Comparison of ENCODE assay signal across 11 cellular contexts in the genomic region with DNA sequence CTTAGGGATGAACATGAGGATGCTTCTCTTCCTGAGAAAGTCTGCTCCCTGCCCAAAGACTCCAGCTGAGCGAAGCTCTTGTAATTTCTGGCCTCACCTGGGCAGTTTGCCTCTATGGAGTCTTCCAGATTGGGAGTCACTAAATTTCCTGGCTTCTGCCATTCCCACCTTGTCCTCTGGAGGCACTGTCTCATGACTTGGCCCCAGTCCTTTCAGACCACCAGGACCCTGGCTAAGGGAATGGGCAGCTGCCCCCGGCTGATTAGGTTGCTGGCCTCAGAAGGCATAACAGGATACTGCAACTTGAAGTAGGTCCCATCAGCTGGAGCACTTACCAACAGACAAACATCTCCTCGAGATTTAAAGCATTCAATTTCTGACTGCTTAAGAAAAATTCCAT.
DNase-seq lines count a peak whose midpoint lies in the region; ATAC-seq and TF ChIP-seq lines count a peak whose summit lies in the region.
"Had no signal": no experiment of that assay in that cellular context is flagged by ENCODE, and none has a peak within 500 bp of the region (broad histone marks: within the 10 kb centered on the region; RNA-seq: fewer than 3 reads in every experiment).

No MANE protein-coding gene starts in this region.

- H3K27me3 ChIP-seq in DND-41 (ENCODE audit: insufficient read depth, low read length, poor library complexity), result no peaks in the 10 kb centered on the region
- no peaks in the 10 kb centered on the region for H3K27me3 ChIP-seq in lower lobe of right lung (ENCODE audit: low read depth)

- H4K20me1 ChIP-seq in DND-41 (ENCODE audit: insufficient read depth, low read length), result no peaks in the 10 kb centered on the region

- no peak overlapping the region for H2AFZ ChIP-seq in DND-41 (ENCODE audit: low read depth, low read length)

- H3K27ac Mint-ChIP-seq in T-cell, result no peak overlapping the region
- no peak overlapping the region for H3K27ac Mint-ChIP-seq in activated CD8-positive, alpha-beta memory T cell treated with anti-CD3 and anti-CD28 coated beads, Interleukin-2, amount 10 ng/mL, durations not matched to agents 7 days and 5 days
- H3K27ac Mint-ChIP-seq: dendritic cell treated with granulocyte-macrophage colony-stimulating factor and Interleukin-4, amounts not matched to agents 40 ng/mL and 50 ng/mL, for 4 days had no signal

- no peaks in the 10 kb centered on the region for H3K36me3 Mint-ChIP-seq in T-cell
- peaks cover 2% of the 10 kb centered on the region for H3K36me3 Mint-ChIP-seq in activated CD8-positive, alpha-beta memory T cell treated with anti-CD3 and anti-CD28 coated beads, Interleukin-2, amount 10 ng/mL, durations not matched to agents 7 days and 5 days

- H3K4me1 ChIP-seq in DND-41 (ENCODE audit: insufficient read depth, low read length) (no peaks in the 10 kb centered on the region), lower lobe of right lung (no peaks in the 10 kb centered on the region)
- H3K4me1 ChIP-seq: SJSA1 had no signal

- POLR2A ChIA-PET in T-cell (lab: Charles Lee), result no interaction called here

- TF ChIP-seq CTCF in DND-41 (IDR thresholded peaks at IDR 0.05; ENCODE audit: borderline replicate concordance, extremely low read depth, low read length, poor library complexity, severe bottlenecking) (peak; percentile 56), astrocyte of the spinal cord (IDR thresholded peaks at IDR 0.05; ENCODE audit: low read depth, low read length) (peak; percentile 49), lower lobe of right lung (IDR thresholded peaks at IDR 0.05) (peak; percentile 23)

- no peak overlapping the region for H3K4me3 ChIP-seq in DND-41 (ENCODE audit: low read depth in 1 of 2, low read length in 2 of 2)
- no peak overlapping the region for H3K4me3 ChIP-seq in astrocyte of the spinal cord (ENCODE audit: low read depth, low read length)
- no peak overlapping the region for H3K4me3 ChIP-seq in lower lobe of right lung
- H3K4me3 ChIP-seq: SJSA1 had no signal

- H3K79me2 ChIP-seq in DND-41 (ENCODE audit: insufficient read depth, low read length), result no peaks in the 10 kb centered on the region

- no peak overlapping the region for H3K4me3 Mint-ChIP-seq in T-cell
- H3K4me3 Mint-ChIP-seq in activated CD8-positive, alpha-beta memory T cell treated with anti-CD3 and anti-CD28 coated beads, Interleukin-2, amount 10 ng/mL, durations not matched to agents 7 days and 5 days, result no peak overlapping the region
- H3K4me3 Mint-ChIP-seq: dendritic cell treated with granulocyte-macrophage colony-stimulating factor and Interleukin-4, amounts not matched to agents 40 ng/mL and 50 ng/mL, for 4 days had no signal

- H3K27ac ChIP-seq in DND-41 (ENCODE audit: low read length) (no peak overlapping the region), lower lobe of right lung (no peak overlapping the region)
- H3K27ac ChIP-seq: SJSA1 had no signal

- CTCF ChIA-PET in T-cell (lab: Charles Lee), result interaction anchor here in 1 of 2 donors (0.7 to 0.9 kb wide), 2 partner anchors 45 to 135 kb away, joined by 3 to 6 read pairs; no protein-coding TSS in a partner anchor
- CTCF ChIA-PET in activated CD8-positive, alpha-beta memory T cell treated with anti-CD3 and anti-CD28 coated beads, Interleukin-2, amount 10 ng/mL, durations not matched to agents 7 days and 5 days (lab: Charles Lee), result interaction anchor here (1.4 kb wide), 2 partner anchors 17 to 262 kb away, joined by 3 to 4 read pairs; no protein-coding TSS in a partner anchor

- no peak overlapping the region for H3K9ac ChIP-seq in DND-41 (ENCODE audit: low read depth, low read length)

- ATAC-seq in DND-41 (ENCODE audit: insufficient read depth, low read depth), result no peak
- peak; percentile 58 for ATAC-seq in HG03159 (IDR thresholded peaks at IDR 0.05; ENCODE audit: unreplicated experiment)
- ATAC-seq in lower lobe of right lung, result no peak
- no peak for ATAC-seq in HG03565 (IDR thresholded peaks at IDR 0.05; ENCODE audit: unreplicated experiment)
- no peak for ATAC-seq in T-cell (replicated peaks in 1 of 4)
- no peak for ATAC-seq in activated CD8-positive, alpha-beta memory T cell treated with anti-CD3 and anti-CD28 coated beads, Interleukin-2, amount 10 ng/mL, durations not matched to agents 7 days and 5 days

- intact Hi-C loops in lower lobe of right lung (cut with DNase I), result no loop called here

- peaks cover 1 to 7% of the 10 kb centered on the region in 2 donors for H3K27me3 Mint-ChIP-seq in T-cell
- H3K27me3 Mint-ChIP-seq in activated CD8-positive, alpha-beta memory T cell treated with anti-CD3 and anti-CD28 coated beads, Interleukin-2, amount 10 ng/mL, durations not matched to agents 7 days and 5 days, result peaks cover 5% of the 10 kb centered on the region
- H3K27me3 Mint-ChIP-seq: dendritic cell treated with granulocyte-macrophage colony-stimulating factor and Interleukin-4, amounts not matched to agents 40 ng/mL and 50 ng/mL, for 4 days had no signal

- in situ Hi-C loops in astrocyte of the spinal cord (cut with HindIII; ENCODE audit: low sequenced_read_pairs), result no loop called here

- no peak overlapping the region for H3K4me2 ChIP-seq in DND-41 (ENCODE audit: insufficient read depth, low read length)

- DNase-seq in DND-41, result no peak
- DNase-seq in astrocyte of the spinal cord (ENCODE audit: low read depth, low spot score), result no peak
- no peak for DNase-seq in lower lobe of right lung
- no peak for DNase-seq in T-cell
- DNase-seq in epidermal melanocyte (ENCODE audit: insufficient read length, low spot score), result no peak
- no peak for DNase-seq in activated CD8-positive, alpha-beta memory T cell treated with anti-CD3 and anti-CD28 coated beads, Interleukin-2, amount 10 ng/mL, durations not matched to agents 7 days and 5 days
- DNase-seq: NCI-H1436 treated with DMSO at 0.1 percent for 48 hours had no signal

- peaks cover 6 to 11% (median 9%) of the 10 kb centered on the region in 3 donors for H3K9me3 Mint-ChIP-seq in T-cell
- peaks cover 7% of the 10 kb centered on the region for H3K9me3 Mint-ChIP-seq in activated CD8-positive, alpha-beta memory T cell treated with anti-CD3 and anti-CD28 coated beads, Interleukin-2, amount 10 ng/mL, durations not matched to agents 7 days and 5 days (ENCODE audit: low read depth)

- peaks cover 14 to 21% (median 19%) of the 10 kb centered on the region in 3 donors for H3K4me1 Mint-ChIP-seq in T-cell
- no peaks in the 10 kb centered on the region for H3K4me1 Mint-ChIP-seq in activated CD8-positive, alpha-beta memory T cell treated with anti-CD3 and anti-CD28 coated beads, Interleukin-2, amount 10 ng/mL, durations not matched to agents 7 days and 5 days

- H3K36me3 ChIP-seq in DND-41 (ENCODE audit: insufficient read depth, low read length) (no peaks in the 10 kb centered on the region), lower lobe of right lung (no peaks in the 10 kb centered on the region)
- H3K36me3 ChIP-seq: SJSA1 had no signal

- H3K9me3 ChIP-seq in DND-41 (ENCODE audit: insufficient read depth, low read length, severe bottlenecking) (no peaks in the 10 kb centered on the region), lower lobe of right lung (peaks cover 3% of the 10 kb centered on the region)
- H3K9me3 ChIP-seq: SJSA1 had no signal
